9 cellular contexts compared by ENCODE assay signal in genomic region chr5:98428806-98429205, GRCh38.
DNase-seq lines count a peak whose midpoint lies in the region; ATAC-seq and TF ChIP-seq lines count a peak whose summit lies in the region.
"Had no signal": no experiment of that assay in that cellular context is flagged by ENCODE, and none has a peak within 500 bp of the region (broad histone marks: within the 10 kb centered on the region; RNA-seq: fewer than 3 reads in every experiment).

No MANE protein-coding gene starts in this region.

- DNase-seq in AG08395 (ENCODE audit: low spot score) = peak; percentile 6
- peak; percentile 92 for DNase-seq in M059J (ENCODE audit: low read depth)
- peak; percentile 92 for DNase-seq in fibroblast of mammary gland (ENCODE audit: low read depth)
- DNase-seq in NCI-H2107 treated with DMSO at 0.1 percent for 48 hours (lab: John Stamatoyannopoulos, UW; ENCODE audit: unreplicated experiment) = no peak
- DNase-seq in NCI-H82 treated with DMSO at 0.1 percent for 48 hours (lab: John Stamatoyannopoulos, UW; ENCODE audit: unreplicated experiment) = no peak
- DNase-seq in mesenteric fat pad (ENCODE audit: low spot score) = no peak
- DNase-seq in ACHN = no peak
- DNase-seq: NCI-H187 had no signal

- in situ Hi-C loops in ACHN (cut with HindIII; ENCODE audit: low pct_ligation_motif_present, low pct_unique_long_range_greater_than_20kb, low sequenced_read_pairs) = no loop called here

- TF ChIP-seq CTCF in fibroblast of mammary gland (conservative IDR thresholded peaks at IDR 0.05; ENCODE audit: control insufficient read depth, insufficient read depth, low read depth, low read length) = no peak

- H3K4me3 ChIP-seq in fibroblast of mammary gland (ENCODE audit: control insufficient read depth, low read depth, low read length) = no peak overlapping the region

- peak; percentile 35 for ATAC-seq in GM19468 (IDR thresholded peaks at IDR 0.05; ENCODE audit: extremely low read depth, unreplicated experiment)

Comparison
In these comparisons a context has a peak if more than half of its experiments do, and no peak if none do; other contexts are left out.
1. DNase-seq: peak in AG08395 (single experiment), M059J (single experiment) and fibroblast of mammary gland (single experiment); none in NCI-H2107 treated with DMSO at 0.1 percent for 48 hours (single experiment), NCI-H82 treated with DMSO at 0.1 percent for 48 hours (single experiment), mesenteric fat pad (single experiment) and ACHN (single experiment).